10 cellular contexts compared by ENCODE assay signal in the genomic region with DNA sequence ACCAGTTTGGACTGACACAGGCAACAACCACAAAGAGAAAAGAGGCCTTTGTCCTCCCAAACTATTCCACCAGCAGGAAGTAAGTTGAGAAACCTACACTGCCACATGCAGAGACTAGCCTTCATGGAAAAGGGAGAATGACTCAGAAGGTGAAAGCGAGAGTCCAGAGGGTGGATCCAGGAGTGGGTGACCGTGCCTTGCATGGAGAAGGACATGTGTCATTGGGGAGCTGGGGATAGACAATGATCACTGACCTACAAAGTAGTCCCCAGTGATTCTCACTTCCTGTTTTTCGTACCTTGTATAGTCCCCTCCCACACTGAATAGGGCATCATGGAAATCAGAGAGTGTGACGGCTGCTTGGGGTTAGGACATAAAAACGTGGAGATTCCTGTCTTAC.
DNase-seq lines count a peak whose midpoint lies in the region; FAIRE-seq and TF ChIP-seq lines count a peak whose summit lies in the region.
"Had no signal": no experiment of that assay in that cellular context is flagged by ENCODE, and none has a peak within 500 bp of the region (broad histone marks: within the 10 kb centered on the region; RNA-seq: fewer than 3 reads in every experiment).

No MANE protein-coding gene starts in this region.

- H3K4me1 ChIP-seq in GM23248 (ENCODE audit: insufficient read depth) = no peaks in the 10 kb centered on the region
- H3K4me1 ChIP-seq in right atrium auricular region = no peaks in the 10 kb centered on the region

- H3K27me3 ChIP-seq in GM23248 (replicated peaks; ENCODE audit: insufficient read depth) (no peaks in the 10 kb centered on the region), right atrium auricular region (no peaks in the 10 kb centered on the region)
- H3K27me3 ChIP-seq: heart right ventricle had no signal

- H3K27ac ChIP-seq in GM23248 = no peak overlapping the region
- no peak overlapping the region for H3K27ac ChIP-seq in right atrium auricular region
- H3K27ac ChIP-seq: heart right ventricle had no signal

- 74% methylated on average over 5 of the region's 5 CpGs for WGBS in GM23248 (ENCODE audit: low coverage in 1 of 2, low lambda C conversion rate in 2 of 2, missing lambda C conversion rate in 2 of 2), 2 experiments

- H3F3A ChIP-seq in GM23248 (ENCODE audit: insufficient read depth) = no peaks in the 10 kb centered on the region

- no peak for TF ChIP-seq CTCF in right atrium auricular region (IDR thresholded peaks at IDR 0.05)

- H3K9ac ChIP-seq in GM23248 = no peak overlapping the region

- H2AFZ ChIP-seq in GM23248 = no peak overlapping the region

- no peak overlapping the region for H3K4me2 ChIP-seq in GM23248 (ENCODE audit: unreplicated experiment)

- no peak for DNase-seq in GM18507 (ENCODE audit: extremely low spot score, insufficient read length, low read depth)
- peak; percentile 10 for DNase-seq in GM23248
- DNase-seq in HT-29 (ENCODE audit: low spot score) = peak; percentile 57
- DNase-seq in germinal center (ENCODE audit: low spot score) = peak; percentile 46
- no peak for DNase-seq in SKM-1 (lab: John Stamatoyannopoulos, UW; ENCODE audit: unreplicated experiment)
- DNase-seq in AG08395 (ENCODE audit: low spot score) = no peak
- DNase-seq in right atrium auricular region (ENCODE audit: low spot score) = no peak
- DNase-seq in NCI-H69 (lab: John Stamatoyannopoulos, UW) = no peak
- DNase-seq: activated T-cell treated with anti-CD3 and anti-CD28 coated beads, Interleukin-2, amount 50 U/mL, for 48 hours; heart right ventricle had no signal

- no peaks in the 10 kb centered on the region for H4K20me1 ChIP-seq in GM23248 (ENCODE audit: insufficient read depth)

- no peaks in the 10 kb centered on the region for H3K36me3 ChIP-seq in GM23248 (ENCODE audit: low read depth)
- H3K36me3 ChIP-seq in right atrium auricular region = no peaks in the 10 kb centered on the region
- H3K36me3 ChIP-seq: heart right ventricle had no signal

- in situ Hi-C loops in GM23248 (cut with MboI) = no loop called here

- no peaks in the 10 kb centered on the region for H3K9me2 ChIP-seq in GM23248 (ENCODE audit: insufficient read depth)

- no peaks in the 10 kb centered on the region for H3K79me2 ChIP-seq in GM23248 (ENCODE audit: insufficient read depth)

- FAIRE-seq in GM18507 (lab: Jason Lieb, UNC) = peak; percentile 65

- H3K9me3 ChIP-seq in GM23248 (ENCODE audit: low read depth) (no peaks in the 10 kb centered on the region), right atrium auricular region (no peaks in the 10 kb centered on the region)

- no peak overlapping the region for H3K4me3 ChIP-seq in GM23248
- H3K4me3 ChIP-seq in right atrium auricular region = no peak overlapping the region
- H3K4me3 ChIP-seq: heart right ventricle had no signal

Comparison
In these comparisons a context has a peak if more than half of its experiments do, and no peak if none do; other contexts are left out.
1. DNase-seq: peak in GM23248 (single experiment), HT-29 (single experiment) and germinal center (single experiment); none in GM18507 (single experiment), SKM-1 (single experiment), AG08395 (single experiment), right atrium auricular region (single experiment) and NCI-H69 (single experiment).